ENCODE assay signal across 29 cellular contexts in the genomic region with DNA sequence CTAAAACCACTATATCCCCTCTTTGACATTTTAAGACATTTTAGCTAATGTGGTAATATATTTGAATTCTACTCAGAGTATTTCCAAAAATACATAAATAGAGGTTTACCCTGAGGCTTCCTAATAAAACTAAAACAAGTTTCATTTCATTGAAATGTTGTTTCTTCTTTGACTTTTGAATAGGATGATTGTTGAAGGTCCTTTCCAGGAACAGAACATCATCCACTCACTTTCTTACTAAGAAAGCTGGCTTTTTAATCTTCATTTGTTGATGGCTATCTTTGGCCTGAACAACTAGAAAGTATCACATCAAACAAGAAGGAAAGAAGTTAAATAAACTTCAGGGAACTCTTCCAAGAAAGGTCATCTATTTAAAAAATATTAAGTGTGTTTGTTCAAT.
DNase-seq lines count a peak whose midpoint lies in the region; ATAC-seq, FAIRE-seq and TF ChIP-seq lines count a peak whose summit lies in the region.
"Had no signal": no experiment of that assay in that cellular context is flagged by ENCODE, and none has a peak within 500 bp of the region (broad histone marks: within the 10 kb centered on the region; RNA-seq: fewer than 3 reads in every experiment).

No MANE protein-coding gene starts in this region.

- H3K4me3 ChIP-seq in A549: no peak overlapping the region
- H3K4me3 ChIP-seq in LNCaP clone FGC (ENCODE audit: low read depth, low read length): no peak overlapping the region
- no peak overlapping the region for H3K4me3 ChIP-seq in HepG2 (replicated peaks in 1 of 3; ENCODE audit: insufficient read depth in 1 of 3, low read depth in 2 of 3, low read length in 3 of 3)
- H3K4me3 ChIP-seq: BLaER1, GM12878 had no signal

- no peaks in the 10 kb centered on the region for H3K36me3 ChIP-seq in HepG2 (replicated peaks in 1 of 2; ENCODE audit: control insufficient read depth in 1 of 2, insufficient read depth in 2 of 2, low read length in 2 of 2)
- H3K36me3 ChIP-seq: BE2C, BLaER1 had no signal

- intact Hi-C loops in HepG2 (cut with micrococcal nuclease; ENCODE audit: unreplicated experiment): no loop called here

- TF ChIP-seq POLR2A in A549 (IDR thresholded peaks at IDR 0.05; ENCODE audit: low read length) (no peak), HepG2 (IDR thresholded peaks at IDR 0.05; ENCODE audit: insufficient read depth in 1 of 2, low read depth in 2 of 2, low read length in 2 of 2) (no peak)

- H3K4me1 Mint-ChIP-seq in mesothelial cell of epicardium: peaks cover 23% of the 10 kb centered on the region
- H3K4me1 Mint-ChIP-seq: CD14-positive monocyte had no signal

- H3K36me3 Mint-ChIP-seq in mesothelial cell of epicardium: no peaks in the 10 kb centered on the region
- H3K36me3 Mint-ChIP-seq: CD14-positive monocyte had no signal

- POLR2A ChIA-PET in A549 (lab: Yijun Ruan, JAX): no interaction called here
- POLR2A ChIA-PET in HepG2 (lab: Yijun Ruan, JAX): no interaction called here

- H3K79me2 ChIP-seq in HepG2 (ENCODE audit: insufficient read depth, low read length): no peaks in the 10 kb centered on the region

- H3K27ac ChIP-seq in A549 (no peak overlapping the region), HepG2 (ENCODE audit: extremely low read length, insufficient read depth, low read length) (no peak overlapping the region)
- H3K27ac ChIP-seq: 22Rv1, BLaER1 had no signal

- no peak overlapping the region for H2AFZ ChIP-seq in HepG2 (ENCODE audit: low read length)

- H3K4me3 Mint-ChIP-seq in mesothelial cell of epicardium: no peak overlapping the region
- H3K4me3 Mint-ChIP-seq: CD14-positive monocyte; CD4-positive, alpha-beta memory T cell; CD4-positive, CD25-positive, alpha-beta regulatory T cell; CD8-positive, alpha-beta memory T cell had no signal

- TF ChIP-seq EP300 in A549 (IDR thresholded peaks at IDR 0.05) (no peak), HepG2 (IDR thresholded peaks at IDR 0.05; ENCODE audit: low read depth in 2 of 2, low read length in 2 of 2) (no peak), HepG2 (CRISPR knock-in tag; IDR thresholded peaks at IDR 0.05; ENCODE audit: borderline replicate concordance) (no peak)

- no TSS peak for BruUV-seq in HepG2 (replicated peaks; lab: Mats Ljungman, UMichigan)

- H3K4me1 ChIP-seq in A549: no peaks in the 10 kb centered on the region
- no peaks in the 10 kb centered on the region for H3K4me1 ChIP-seq in HepG2 (ENCODE audit: insufficient read depth, low read length)
- H3K4me1 ChIP-seq: BE2C, BLaER1 had no signal

- FAIRE-seq in A549 (lab: Jason Lieb, UNC) (peak; percentile 76), endometrium (lab: Jason Lieb, UNC) (peak; percentile 85), HepG2 (lab: Jason Lieb, UNC) (no peak)
- FAIRE-seq: D721Med, GM12878, GM12892, GM18507 had no signal

- no peak for TF ChIP-seq CTCF in A549 (IDR thresholded peaks at IDR 0.05)
- no peak for TF ChIP-seq CTCF in LNCaP clone FGC (IDR thresholded peaks at IDR 0.05; ENCODE audit: control insufficient read depth, extremely low read depth, insufficient read depth)
- no peak for TF ChIP-seq CTCF in mesothelial cell of epicardium (IDR thresholded peaks at IDR 0.05; ENCODE audit: unreplicated experiment)
- TF ChIP-seq CTCF in HepG2 (CRISPR knock-in tag; IDR thresholded peaks at IDR 0.05): no peak

- ATAC-seq in A549 (no peak), HepG2 (no peak), HG03039 (IDR thresholded peaks at IDR 0.05; ENCODE audit: unreplicated experiment) (no peak)
- ATAC-seq: GM12878 had no signal

- TF ChIP-seq RAD21 in A549 (conservative IDR thresholded peaks at IDR 0.05 in 1 of 2, IDR thresholded peaks at IDR 0.05 in 1 of 2) (no peak), HepG2 (CRISPR knock-in tag; IDR thresholded peaks at IDR 0.05) (no peak)

- no peaks in the 10 kb centered on the region for H3K9me3 Mint-ChIP-seq in mesothelial cell of epicardium
- H3K9me3 Mint-ChIP-seq: CD4-positive, alpha-beta memory T cell; CD8-positive, alpha-beta memory T cell had no signal

- no peaks in the 10 kb centered on the region for H3K9me3 ChIP-seq in A549
- H3K9me3 ChIP-seq in HepG2 (ENCODE audit: low read length): no peaks in the 10 kb centered on the region
- H3K9me3 ChIP-seq: BE2C, BLaER1, Caco-2 had no signal

- no peaks in the 10 kb centered on the region for H3K27me3 Mint-ChIP-seq in mesothelial cell of epicardium (ENCODE audit: low read depth)
- H3K27me3 Mint-ChIP-seq: CD4-positive, CD25-positive, alpha-beta regulatory T cell; CD8-positive, alpha-beta memory T cell had no signal

- H3K4me2 ChIP-seq in A549 (no peak overlapping the region), HepG2 (ENCODE audit: low read depth, low read length) (no peak overlapping the region)
- H3K4me2 ChIP-seq: BLaER1 had no signal

- DNase-seq in A549 (ENCODE audit: low read depth in 1 of 2, low spot score in 1 of 2) (no peak), LNCaP clone FGC (ENCODE audit: low read depth) (peak; percentile 13), mesothelial cell of epicardium (ENCODE audit: low spot score in 2 of 2, unreplicated experiment in 2 of 2) (no peak), HepG2 (ENCODE audit: low spot score) (no peak), NCI-H1436 treated with DMSO at 0.1 percent for 48 hours (lab: John Stamatoyannopoulos, UW) (no peak)
- no peak for DNase-seq in activated CD8-positive, alpha-beta memory T cell treated with anti-CD3 and anti-CD28 coated beads for 24 hours
- DNase-seq: ACHN; BE2C; C1 segment of cervical spinal cord; Caco-2; Calu3; CD4-positive, alpha-beta memory T cell; CD4-positive, CD25-positive, alpha-beta regulatory T cell; CD8-positive, alpha-beta memory T cell; DMS 273 treated with DMSO at 0.1 percent for 48 hours; DMS153; DMS53; DMS79; DND-41; GDM1 had no signal

- CTCF ChIA-PET in A549 (lab: Yijun Ruan, JAX): no interaction called here
- CTCF ChIA-PET in HepG2 (lab: Yijun Ruan, JAX; ENCODE audit: low intra/inter-chr PET ratio, low total read pairs): no interaction called here

- no peak overlapping the region for H3K9ac ChIP-seq in HepG2 (ENCODE audit: insufficient read depth, low read depth, low read length)
- H3K9ac ChIP-seq: BLaER1 had no signal

- peak overlapping the region; percentile 39 for H3K27ac Mint-ChIP-seq in mesothelial cell of epicardium
- H3K27ac Mint-ChIP-seq: CD4-positive, alpha-beta memory T cell; CD4-positive, CD25-positive, alpha-beta regulatory T cell; CD8-positive, alpha-beta memory T cell had no signal

- in situ Hi-C loops in HepG2 (cut with HindIII; ENCODE audit: extremely low pct_ligation_motif_present, low pct_unique_long_range_greater_than_20kb): no loop called here

- H4K20me1 ChIP-seq in HepG2 (ENCODE audit: insufficient read depth, low read length): no peaks in the 10 kb centered on the region
- H4K20me1 ChIP-seq: BLaER1 had no signal

- no peaks in the 10 kb centered on the region for H3K27me3 ChIP-seq in HepG2 (ENCODE audit: control insufficient read depth in 1 of 2, insufficient read depth in 2 of 2, low read length in 2 of 2)
- H3K27me3 ChIP-seq: BE2C, BLaER1 had no signal

TF ChIP-seq in A549, 52 proteins besides CTCF, POLR2A, EP300 and RAD21 (continues in another document):
- no peak for TF ChIP-seq ZFP36 (IDR thresholded peaks at IDR 0.05; ENCODE audit: borderline replicate concordance, partially characterized antibody)
- TF ChIP-seq, protein P1, sequence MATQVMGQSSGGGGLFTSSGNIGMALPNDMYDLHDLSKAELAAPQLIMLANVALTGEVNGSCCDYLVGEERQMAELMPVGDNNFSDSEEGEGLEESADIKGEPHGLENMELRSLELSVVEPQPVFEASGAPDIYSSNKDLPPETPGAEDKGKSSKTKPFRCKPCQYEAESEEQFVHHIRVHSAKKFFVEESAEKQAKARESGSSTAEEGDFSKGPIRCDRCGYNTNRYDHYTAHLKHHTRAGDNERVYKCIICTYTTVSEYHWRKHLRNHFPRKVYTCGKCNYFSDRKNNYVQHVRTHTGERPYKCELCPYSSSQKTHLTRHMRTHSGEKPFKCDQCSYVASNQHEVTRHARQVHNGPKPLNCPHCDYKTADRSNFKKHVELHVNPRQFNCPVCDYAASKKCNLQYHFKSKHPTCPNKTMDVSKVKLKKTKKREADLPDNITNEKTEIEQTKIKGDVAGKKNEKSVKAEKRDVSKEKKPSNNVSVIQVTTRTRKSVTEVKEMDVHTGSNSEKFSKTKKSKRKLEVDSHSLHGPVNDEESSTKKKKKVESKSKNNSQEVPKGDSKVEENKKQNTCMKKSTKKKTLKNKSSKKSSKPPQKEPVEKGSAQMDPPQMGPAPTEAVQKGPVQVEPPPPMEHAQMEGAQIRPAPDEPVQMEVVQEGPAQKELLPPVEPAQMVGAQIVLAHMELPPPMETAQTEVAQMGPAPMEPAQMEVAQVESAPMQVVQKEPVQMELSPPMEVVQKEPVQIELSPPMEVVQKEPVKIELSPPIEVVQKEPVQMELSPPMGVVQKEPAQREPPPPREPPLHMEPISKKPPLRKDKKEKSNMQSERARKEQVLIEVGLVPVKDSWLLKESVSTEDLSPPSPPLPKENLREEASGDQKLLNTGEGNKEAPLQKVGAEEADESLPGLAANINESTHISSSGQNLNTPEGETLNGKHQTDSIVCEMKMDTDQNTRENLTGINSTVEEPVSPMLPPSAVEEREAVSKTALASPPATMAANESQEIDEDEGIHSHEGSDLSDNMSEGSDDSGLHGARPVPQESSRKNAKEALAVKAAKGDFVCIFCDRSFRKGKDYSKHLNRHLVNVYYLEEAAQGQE (IDR thresholded peaks at IDR 0.05): no peak

TF ChIP-seq in HepG2, 621 proteins besides CTCF, POLR2A, EP300 and RAD21:
- no peak for TF ChIP-seq TP53 (CRISPR knock-in tag; conservative IDR thresholded peaks at IDR 0.05)
- TF ChIP-seq ZNF556 (CRISPR knock-in tag; IDR thresholded peaks at IDR 0.05; ENCODE audit: borderline replicate concordance): no peak
- TF ChIP-seq TCF7L2 (IDR thresholded peaks at IDR 0.05; ENCODE audit: low read depth, low read length): no peak
- TF ChIP-seq CREM (IDR thresholded peaks at IDR 0.05): no peak
- TF ChIP-seq CREM (CRISPR knock-in tag; IDR thresholded peaks at IDR 0.05): no peak
- TF ChIP-seq KLF9 (CRISPR knock-in tag; IDR thresholded peaks at IDR 0.05; ENCODE audit: low read depth): no peak
- TF ChIP-seq ZNF572 (CRISPR knock-in tag; IDR thresholded peaks at IDR 0.05): no peak
